ENCODE assay signal across 15 cellular contexts in genomic region chr2:44135771-44136170, GRCh38. TPM values are rescaled to one million over a fixed set of nuclear protein-coding genes. Genes with fewer than 3 reads are reported as not detected.
DNase-seq lines count a peak whose midpoint lies in the region; ATAC-seq and TF ChIP-seq lines count a peak whose summit lies in the region.
"Had no signal": no experiment of that assay in that cellular context is flagged by ENCODE, and none has a peak within 500 bp of the region (broad histone marks: within the 10 kb centered on the region; RNA-seq: fewer than 3 reads in every experiment).

No MANE protein-coding gene starts in this region.

- no peaks in the 10 kb centered on the region; the same call in 1 of the 2 replicates for H3K9me3 ChIP-seq in HUES48 (ENCODE audit: control insufficient read depth, insufficient read depth, low read length)

- DNase-seq in choroid plexus epithelial cell (ENCODE audit: low read depth) (peak; percentile 19), kidney glomerular epithelial cell (lab: John Stamatoyannopoulos, UW) (peak; percentile 12), omental fat pad (ENCODE audit: low spot score) (no peak), OCI-M2 (lab: John Stamatoyannopoulos, UW; ENCODE audit: unreplicated experiment) (no peak)
- DNase-seq: activated B cell treated with CpG ODN at 0.5 μM for 24 hours; activated naive CD4-positive, alpha-beta T cell treated with anti-CD3 and anti-CD28 coated beads, Interleukin-2, amount 50 U/mL, for 16 hours; DMS79; KG1; NCI-H510A; small intestine had no signal

- H3K27ac ChIP-seq in ACC112 (ENCODE audit: low read depth, low read length) = peak overlapping the region; percentile 46
- H3K27ac ChIP-seq in HUES48 (ENCODE audit: low read depth, low read length) = peak overlapping the region; percentile 100

- peak overlapping the region; percentile 75 for H3K9ac ChIP-seq in HUES48 (ENCODE audit: low read depth, low read length)

- H3K27me3 ChIP-seq in ACC112 (ENCODE audit: insufficient read depth, low read length) (no peaks in the 10 kb centered on the region), HUES48 (ENCODE audit: control insufficient read depth, insufficient read depth, low read length) (no peaks in the 10 kb centered on the region)

- ATAC-seq in HG02759 (IDR thresholded peaks at IDR 0.05; ENCODE audit: unreplicated experiment) (no peak), HG03432 (IDR thresholded peaks at IDR 0.05; ENCODE audit: unreplicated experiment) (no peak), omental fat pad (ENCODE audit: low FRiP score) (no peak)
- ATAC-seq: Panc1 had no signal

- peak overlapping the region; percentile 64 for H2AFZ ChIP-seq in ACC112 (ENCODE audit: low read length, unreplicated experiment)

- H3K4me1 ChIP-seq in ACC112 (ENCODE audit: control insufficient read depth, insufficient read depth, low read length, unreplicated experiment) = peaks cover 20% of the 10 kb centered on the region
- H3K4me1 ChIP-seq in HUES48 (ENCODE audit: control insufficient read depth, insufficient read depth, low read length) = peaks cover 50% of the 10 kb centered on the region

- no peaks in the 10 kb centered on the region for H3K36me3 ChIP-seq in ACC112 (ENCODE audit: insufficient read depth, low read length)
- no peaks in the 10 kb centered on the region for H3K36me3 ChIP-seq in HUES48 (ENCODE audit: control insufficient read depth, insufficient read depth, low read length)

- H3K4me3 ChIP-seq in ACC112 (ENCODE audit: low read depth, low read length) (0 out of 2 replicates have a peak overlapping the region, but pooled peaks have one; percentile 2), HUES48 (ENCODE audit: low read depth, low read length) (peak overlapping the region; percentile 39; the same call in 1 of the 2 replicates), choroid plexus epithelial cell (ENCODE audit: low read depth, low read length) (no peak overlapping the region)

- H3K79me2 ChIP-seq in ACC112 (ENCODE audit: control insufficient read depth, insufficient read depth, low read length, unreplicated experiment) = no peaks in the 10 kb centered on the region

- TF ChIP-seq CTCF in choroid plexus epithelial cell (conservative IDR thresholded peaks at IDR 0.05; ENCODE audit: low read depth, low read length) (no peak), omental fat pad (IDR thresholded peaks at IDR 0.05) (no peak)

RNA-seq across cellular contexts. Expression of gene PPM1B, which starts 32.9 kb away (rescaled TPM):
- 10 to 100 TPM; 49.1 to 63.5 (median 55.1) TPM for total RNA-seq in omental fat pad

Comparison
In these comparisons a context has a peak if more than half of its experiments do, and no peak if none do; other contexts are left out.
1. DNase-seq: peak in choroid plexus epithelial cell (single experiment) and kidney glomerular epithelial cell (single experiment); none in omental fat pad (single experiment) and OCI-M2 (single experiment).